ENCODE assay signal across 32 cellular contexts in genomic region chr12:124086299-124086898, GRCh38.
"Had no signal": no experiment of that assay in that cellular context is flagged by ENCODE, and none has a peak within 500 bp of the region (broad histone marks: within the 10 kb centered on the region; RNA-seq: fewer than 3 reads in every experiment).

No MANE protein-coding gene starts in this region.

- H3K27me3 Mint-ChIP-seq: activated CD4-positive, alpha-beta T cell treated with anti-CD3 and anti-CD28 coated beads, Interleukin-2, amount 10 ng/mL, durations not matched to agents 24 days and 14 days; activated CD8-positive, alpha-beta T cell treated with anti-CD3 and anti-CD28 coated beads for 36 hours; activated naive CD8-positive, alpha-beta T cell treated with anti-CD3 and anti-CD28 coated beads for 36 hours had no signal

- H3K27me3 ChIP-seq: Peyer's patch, SJSA1 had no signal

- H3K9me3 ChIP-seq: Peyer's patch, SJSA1, SK-N-SH had no signal

- H3K36me3 Mint-ChIP-seq: activated naive CD8-positive, alpha-beta T cell treated with anti-CD3 and anti-CD28 coated beads for 36 hours had no signal

- H3K27ac Mint-ChIP-seq: activated CD4-positive, alpha-beta T cell treated with anti-CD3 and anti-CD28 coated beads, Interleukin-2, amount 10 ng/mL, durations not matched to agents 24 days and 14 days; activated CD8-positive, alpha-beta T cell treated with anti-CD3 and anti-CD28 coated beads for 36 hours; activated naive CD8-positive, alpha-beta T cell treated with anti-CD3 and anti-CD28 coated beads for 36 hours; activated T-cell treated with anti-CD3 and anti-CD28 coated beads, Interleukin-2, amount 50 U/mL, for 72 hours; activated T-helper 17 cell treated with anti-CD3 and anti-CD28 coated beads, Interleukin-2, amount 50 U/mL, for 72 hours; T-helper 1 cell treated with Interleukin-12 subunit alpha and Interleukin-12 subunit beta and Interleukin-4 antibody, amounts not matched to agents 30 μg/mL and 1 μg/mL, for 36 hours; T-helper 2 cell treated with Interferon-gamma antibody and Interleukin-4, amounts not matched to agents 5 μg/mL and 100 μg/mL, for 36 hours had no signal

- H3K9me3 Mint-ChIP-seq: activated CD4-positive, alpha-beta T cell treated with anti-CD3 and anti-CD28 coated beads, Interleukin-2, amount 10 ng/mL, durations not matched to agents 24 days and 14 days; activated CD8-positive, alpha-beta T cell treated with anti-CD3 and anti-CD28 coated beads for 36 hours; activated naive CD8-positive, alpha-beta T cell treated with anti-CD3 and anti-CD28 coated beads for 36 hours; activated T-cell treated with anti-CD3 and anti-CD28 coated beads, Interleukin-2, amount 50 U/mL, for 72 hours; activated T-helper 17 cell treated with anti-CD3 and anti-CD28 coated beads, Interleukin-2, amount 50 U/mL, for 72 hours; T-helper 2 cell treated with Interferon-gamma antibody and Interleukin-4, amounts not matched to agents 5 μg/mL and 100 μg/mL, for 36 hours had no signal

- H3K4me3 Mint-ChIP-seq: activated CD4-positive, alpha-beta T cell treated with anti-CD3 and anti-CD28 coated beads, Interleukin-2, amount 10 ng/mL, durations not matched to agents 24 days and 14 days; activated CD8-positive, alpha-beta T cell treated with anti-CD3 and anti-CD28 coated beads for 36 hours; activated naive CD8-positive, alpha-beta T cell treated with anti-CD3 and anti-CD28 coated beads for 36 hours; activated T-cell treated with anti-CD3 and anti-CD28 coated beads, Interleukin-2, amount 50 U/mL, for 72 hours; activated T-helper 17 cell treated with anti-CD3 and anti-CD28 coated beads, Interleukin-2, amount 50 U/mL, for 72 hours; T-helper 1 cell treated with Interleukin-12 subunit alpha and Interleukin-12 subunit beta and Interleukin-4 antibody, amounts not matched to agents 30 μg/mL and 1 μg/mL, for 36 hours; T-helper 2 cell treated with Interferon-gamma antibody and Interleukin-4, amounts not matched to agents 5 μg/mL and 100 μg/mL, for 36 hours had no signal

- FAIRE-seq: TTC549 had no signal

- H3K9ac ChIP-seq: SK-N-SH had no signal

- H3K4me1 ChIP-seq: Peyer's patch, SJSA1 had no signal

- DNase-seq: activated CD4-positive, alpha-beta T cell treated with anti-CD3 and anti-CD28 coated beads, Interleukin-2, amount 10 ng/mL, durations not matched to agents 24 days and 14 days; activated CD4-positive, alpha-beta T cell treated with anti-CD3 and anti-CD28 coated beads, Interleukin-2, amount 50 U/mL, for 4 hours; activated CD8-positive, alpha-beta T cell treated with anti-CD3 and anti-CD28 coated beads for 36 hours; activated effector memory CD4-positive, alpha-beta T cell treated with anti-CD3 and anti-CD28 coated beads, Interleukin-2, amount 50 U/mL, for 16 hours; activated naive CD4-positive, alpha-beta T cell; activated naive CD4-positive, alpha-beta T cell treated with anti-CD3 and anti-CD28 coated beads, Interleukin-2, amount 50 U/mL, for 16 hours; activated naive CD8-positive, alpha-beta T cell treated with anti-CD3 and anti-CD28 coated beads for 36 hours; activated T-cell treated with anti-CD3 and anti-CD28 coated beads, Interleukin-2, amount 50 U/mL, for 1 hour; activated T-cell treated with anti-CD3 and anti-CD28 coated beads, Interleukin-2, amount 50 U/mL, for 72 hours; amniotic stem cell; aorta; brain microvascular endothelial cell; KG1; NCI-H1092 treated with DMSO at 0.1 percent for 48 hours; NCI-H1417; NCI-H187; NCI-H2029 treated with DMSO at 0.1 percent for 48 hours; NCI-H2107; NCI-H2171; NCI-H510A; NCI-H748 treated with DMSO at 0.1 percent for 48 hours; NK-92 treated with Interleukin-12 subunit alpha and Interleukin-12 subunit beta, amount 100 ng/mL, for 24 hours; PC-3; Peyer's patch; RPMI8226; SHP77 treated with DMSO at 0.1 percent for 48 hours had no signal

- H3K4me3 ChIP-seq: Peyer's patch, SJSA1 had no signal

- H3K36me3 ChIP-seq: brain microvascular endothelial cell, Peyer's patch, SJSA1 had no signal

- H3K27ac ChIP-seq: brain microvascular endothelial cell, Peyer's patch, SJSA1 had no signal

- H3K4me1 Mint-ChIP-seq: activated CD4-positive, alpha-beta T cell treated with anti-CD3 and anti-CD28 coated beads, Interleukin-2, amount 10 ng/mL, durations not matched to agents 24 days and 14 days; activated naive CD8-positive, alpha-beta T cell treated with anti-CD3 and anti-CD28 coated beads for 36 hours; activated T-helper 17 cell treated with anti-CD3 and anti-CD28 coated beads, Interleukin-2, amount 50 U/mL, for 72 hours had no signal

- H3K9me2 ChIP-seq: SK-N-SH had no signal

- ATAC-seq: activated CD8-positive, alpha-beta T cell treated with anti-CD3 and anti-CD28 coated beads for 36 hours; activated T-cell treated with anti-CD3 and anti-CD28 coated beads, Interleukin-2, amount 50 U/mL, for 72 hours; activated T-helper 17 cell treated with anti-CD3 and anti-CD28 coated beads, Interleukin-2, amount 50 U/mL, for 72 hours; PC-3 had no signal

- H3K4me2 ChIP-seq: SK-N-SH had no signal
